12 cellular contexts compared by ENCODE assay signal in the genomic region with DNA sequence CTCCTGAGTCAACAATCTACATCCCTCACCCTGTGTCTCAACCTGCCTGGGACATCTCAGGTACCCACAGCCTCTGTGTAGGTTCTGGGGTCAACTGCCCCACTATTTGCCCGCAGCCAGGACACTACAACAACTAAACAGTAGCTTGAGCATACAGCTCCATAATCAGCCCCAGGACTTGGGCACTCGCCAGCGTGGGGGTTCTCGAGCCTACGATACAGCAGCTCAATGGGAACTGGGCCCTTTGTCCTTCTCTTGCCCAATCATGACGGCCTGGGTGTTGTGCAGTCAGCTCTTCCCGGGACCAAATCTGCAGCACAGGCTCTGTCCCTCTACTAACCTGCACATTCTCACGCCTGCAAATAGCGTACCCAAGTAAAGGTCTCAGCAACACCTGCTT. TPM values are rescaled to one million over a fixed set of nuclear protein-coding genes. Genes with fewer than 3 reads are reported as not detected.
A peak's percentile ranks its signal among the peaks of the same experiment; 100 is the strongest.
DNase-seq lines count a peak whose midpoint lies in the region; ATAC-seq and TF ChIP-seq lines count a peak whose summit lies in the region.
"Had no signal": no experiment of that assay in that cellular context is flagged by ENCODE, and none has a peak within 500 bp of the region (broad histone marks: within the 10 kb centered on the region; RNA-seq: fewer than 3 reads in every experiment).

No MANE protein-coding gene starts in this region.

- CTCF ChIA-PET in activated CD8-positive, alpha-beta memory T cell treated with anti-CD3 and anti-CD28 coated beads, Interleukin-2, amount 10 ng/mL, durations not matched to agents 7 days and 5 days (lab: Charles Lee), result interaction anchor here (1.4 kb wide), 1 partner anchor 158 kb away, joined by 3 read pairs; no protein-coding TSS in a partner anchor

- no peak for TF ChIP-seq CTCF in hepatocyte (IDR thresholded peaks at IDR 0.05; ENCODE audit: poor library complexity)

- H3K9me3 ChIP-seq in T-helper 17 cell (ENCODE audit: control insufficient read depth, low read length, poor library complexity, severe bottlenecking) (peaks cover 28% of the 10 kb centered on the region), hepatocyte (ENCODE audit: low read depth) (peaks cover 22% of the 10 kb centered on the region)

- no peaks in the 10 kb centered on the region for H3K27me3 ChIP-seq in hepatocyte

- no peak overlapping the region for H3K4me3 ChIP-seq in hepatocyte

- H3K79me2 ChIP-seq in hepatocyte, result peaks cover 59% of the 10 kb centered on the region

- peak overlapping the region; percentile 98 for H3K4me3 Mint-ChIP-seq in activated CD8-positive, alpha-beta memory T cell treated with anti-CD3 and anti-CD28 coated beads, Interleukin-2, amount 10 ng/mL, durations not matched to agents 7 days and 5 days
- peak overlapping the region; percentile 91 for H3K4me3 Mint-ChIP-seq in T-helper 17 cell
- H3K4me3 Mint-ChIP-seq in stimulated activated effector memory CD8-positive, alpha-beta T cell treated with anti-CD3 and anti-CD28 coated beads, Interleukin-12 subunit alpha, Interleukin-12 subunit beta, amount 100 ng/mL, for 72 hours, result peak overlapping the region; percentile 90

- 96% methylated on average over 9 of the region's 9 CpGs for WGBS in hepatocyte (ENCODE audit: low lambda C conversion rate, missing lambda C conversion rate)

- H3K4me2 ChIP-seq in hepatocyte, result peak overlapping the region; percentile 89

- peaks cover 39% of the 10 kb centered on the region for H3K9me3 Mint-ChIP-seq in activated CD8-positive, alpha-beta memory T cell treated with anti-CD3 and anti-CD28 coated beads, Interleukin-2, amount 10 ng/mL, durations not matched to agents 7 days and 5 days (ENCODE audit: low read depth)
- peaks cover 36% of the 10 kb centered on the region for H3K9me3 Mint-ChIP-seq in stimulated activated effector memory CD8-positive, alpha-beta T cell treated with anti-CD3 and anti-CD28 coated beads, Interleukin-12 subunit alpha, Interleukin-12 subunit beta, amount 100 ng/mL, for 72 hours

- H3K27me3 Mint-ChIP-seq in activated CD8-positive, alpha-beta memory T cell treated with anti-CD3 and anti-CD28 coated beads, Interleukin-2, amount 10 ng/mL, durations not matched to agents 7 days and 5 days, result no peaks in the 10 kb centered on the region
- H3K27me3 Mint-ChIP-seq in T-helper 17 cell, result no peaks in the 10 kb centered on the region

- peaks cover 31% of the 10 kb centered on the region for H3K4me1 Mint-ChIP-seq in activated CD8-positive, alpha-beta memory T cell treated with anti-CD3 and anti-CD28 coated beads, Interleukin-2, amount 10 ng/mL, durations not matched to agents 7 days and 5 days
- H3K4me1 Mint-ChIP-seq in T-helper 17 cell, result peaks cover 14% of the 10 kb centered on the region
- peaks cover 50% of the 10 kb centered on the region for H3K4me1 Mint-ChIP-seq in stimulated activated effector memory CD8-positive, alpha-beta T cell treated with anti-CD3 and anti-CD28 coated beads, Interleukin-12 subunit alpha, Interleukin-12 subunit beta, amount 100 ng/mL, for 72 hours

- DNase-seq in activated CD8-positive, alpha-beta memory T cell treated with anti-CD3 and anti-CD28 coated beads, Interleukin-2, amount 10 ng/mL, durations not matched to agents 7 days and 5 days, result no peak
- no peak for DNase-seq in activated CD8-positive, alpha-beta memory T cell treated with anti-CD3 and anti-CD28 coated beads for 24 hours
- DNase-seq in T-helper 17 cell (no peak), hepatocyte (ENCODE audit: low spot score) (no peak), NCI-H345 treated with DMSO at 0.1 percent for 48 hours (lab: John Stamatoyannopoulos, UW; ENCODE audit: unreplicated experiment) (no peak), amniotic stem cell (lab: John Stamatoyannopoulos, UW) (no peak), Kasumi-1 (lab: John Stamatoyannopoulos, UW) (no peak)
- DNase-seq in stimulated activated effector memory CD8-positive, alpha-beta T cell treated with anti-CD3 and anti-CD28 coated beads, Interleukin-12 subunit alpha, Interleukin-12 subunit beta, amount 100 ng/mL, for 72 hours (ENCODE audit: low spot score in 2 of 2), result peak in 1 of 2 donors; percentile 45
- DNase-seq: activated CD4-positive, alpha-beta T cell treated with anti-CD3 and anti-CD28 coated beads, Interleukin-2, amount 50 U/mL, for 48 hours; nucleus accumbens; stimulated activated naive CD4-positive, alpha-beta T cell had no signal

- no peak for ATAC-seq in activated CD8-positive, alpha-beta memory T cell treated with anti-CD3 and anti-CD28 coated beads, Interleukin-2, amount 10 ng/mL, durations not matched to agents 7 days and 5 days
- ATAC-seq in T-helper 17 cell, result no peak
- no peak for ATAC-seq in stimulated activated effector memory CD8-positive, alpha-beta T cell treated with anti-CD3 and anti-CD28 coated beads, Interleukin-12 subunit alpha, Interleukin-12 subunit beta, amount 100 ng/mL, for 72 hours

- no peaks in the 10 kb centered on the region for H4K20me1 ChIP-seq in hepatocyte (ENCODE audit: insufficient read depth, poor library complexity, severe bottlenecking)

- H3K36me3 Mint-ChIP-seq in activated CD8-positive, alpha-beta memory T cell treated with anti-CD3 and anti-CD28 coated beads, Interleukin-2, amount 10 ng/mL, durations not matched to agents 7 days and 5 days, result peaks cover 67% of the 10 kb centered on the region
- peaks cover 12% of the 10 kb centered on the region for H3K36me3 Mint-ChIP-seq in T-helper 17 cell (ENCODE audit: low read depth)
- H3K36me3 Mint-ChIP-seq in stimulated activated effector memory CD8-positive, alpha-beta T cell treated with anti-CD3 and anti-CD28 coated beads, Interleukin-12 subunit alpha, Interleukin-12 subunit beta, amount 100 ng/mL, for 72 hours, result peaks cover 64% of the 10 kb centered on the region

- H3K27ac Mint-ChIP-seq in activated CD8-positive, alpha-beta memory T cell treated with anti-CD3 and anti-CD28 coated beads, Interleukin-2, amount 10 ng/mL, durations not matched to agents 7 days and 5 days, result peak overlapping the region; percentile 91
- H3K27ac Mint-ChIP-seq in T-helper 17 cell, result peak overlapping the region; percentile 56
- H3K27ac Mint-ChIP-seq in stimulated activated effector memory CD8-positive, alpha-beta T cell treated with anti-CD3 and anti-CD28 coated beads, Interleukin-12 subunit alpha, Interleukin-12 subunit beta, amount 100 ng/mL, for 72 hours, result no peak overlapping the region

- H2AFZ ChIP-seq in hepatocyte, result no peak overlapping the region

- peaks cover 4% of the 10 kb centered on the region for H3K36me3 ChIP-seq in hepatocyte (replicated peaks; ENCODE audit: insufficient read depth, low read depth)

- no peak overlapping the region for H3K27ac ChIP-seq in hepatocyte

- H3K4me1 ChIP-seq in hepatocyte (ENCODE audit: insufficient read depth), result peaks cover 7% of the 10 kb centered on the region

- no peaks in the 10 kb centered on the region for H3K9me2 ChIP-seq in hepatocyte (replicated peaks; ENCODE audit: insufficient read depth)

RNA-seq across cellular contexts. Expression of gene ZNF180, which starts 1.3 kb away (rescaled TPM):
- 10 to 100 TPM in 1 of 2 experiments, 1 to 10 TPM in 1; 9.1 to 12.7 TPM for total RNA-seq in activated CD8-positive, alpha-beta memory T cell treated with anti-CD3 and anti-CD28 coated beads, Interleukin-2, amount 10 ng/mL, durations not matched to agents 7 days and 5 days
- total RNA-seq in T-helper 17 cell (1 to 10 TPM; 5.8 to 6.2 TPM), hepatocyte (10.1 and 25.4 TPM in 2 replicates)
- 3.1 and 3.2 TPM in 2 replicates for polyA plus RNA-seq in hepatocyte

RNA-seq across cellular contexts. Expression of gene CEACAM20, which starts 30.5 kb away (rescaled TPM):
- not detected for total RNA-seq in activated CD8-positive, alpha-beta memory T cell treated with anti-CD3 and anti-CD28 coated beads, Interleukin-2, amount 10 ng/mL, durations not matched to agents 7 days and 5 days
- not detected for total RNA-seq in T-helper 17 cell
- total RNA-seq in hepatocyte, result 1.5 and 1.6 TPM in 2 replicates
- polyA plus RNA-seq in hepatocyte, result 0.24 and 0.39 TPM in 2 replicates
- polyA plus RNA-seq: CD14-positive monocyte had no signal

RNA-seq across cellular contexts. Expression of gene ZNF229, which starts 50.7 kb away (rescaled TPM):
- total RNA-seq in activated CD8-positive, alpha-beta memory T cell treated with anti-CD3 and anti-CD28 coated beads, Interleukin-2, amount 10 ng/mL, durations not matched to agents 7 days and 5 days, result under 1 TPM; 0.41 to 0.61 TPM
- total RNA-seq in T-helper 17 cell (under 1 TPM in 1 of 2 donors, not detected in 1; 0.25 TPM), hepatocyte (15.1 and 15.2 TPM in 2 replicates)
- 6.4 and 6.6 TPM in 2 replicates for polyA plus RNA-seq in hepatocyte
- polyA plus RNA-seq: CD14-positive monocyte had no signal

Comparison
In these comparisons a context has a peak if more than half of its experiments do, and no peak if none do; other contexts are left out.
1. RNA of gene ZNF229, which starts 50.7 kb away (total RNA-seq): 15.1 to 15.2 TPM in hepatocyte; 0.41 to 0.61 TPM in activated CD8-positive, alpha-beta memory T cell treated with anti-CD3 and anti-CD28 coated beads, Interleukin-2, amount 10 ng/mL, durations not matched to agents 7 days and 5 days and 0.25 TPM in T-helper 17 cell; every median in the first group is over 10 times any median in the second.
2. Peak in every context shown above with its lines, with median percentiles within 50 percentile points of each other: H3K4me3 Mint-ChIP-seq.